Comparison of ENCODE assay signal across 9 cellular contexts in the genomic region with DNA sequence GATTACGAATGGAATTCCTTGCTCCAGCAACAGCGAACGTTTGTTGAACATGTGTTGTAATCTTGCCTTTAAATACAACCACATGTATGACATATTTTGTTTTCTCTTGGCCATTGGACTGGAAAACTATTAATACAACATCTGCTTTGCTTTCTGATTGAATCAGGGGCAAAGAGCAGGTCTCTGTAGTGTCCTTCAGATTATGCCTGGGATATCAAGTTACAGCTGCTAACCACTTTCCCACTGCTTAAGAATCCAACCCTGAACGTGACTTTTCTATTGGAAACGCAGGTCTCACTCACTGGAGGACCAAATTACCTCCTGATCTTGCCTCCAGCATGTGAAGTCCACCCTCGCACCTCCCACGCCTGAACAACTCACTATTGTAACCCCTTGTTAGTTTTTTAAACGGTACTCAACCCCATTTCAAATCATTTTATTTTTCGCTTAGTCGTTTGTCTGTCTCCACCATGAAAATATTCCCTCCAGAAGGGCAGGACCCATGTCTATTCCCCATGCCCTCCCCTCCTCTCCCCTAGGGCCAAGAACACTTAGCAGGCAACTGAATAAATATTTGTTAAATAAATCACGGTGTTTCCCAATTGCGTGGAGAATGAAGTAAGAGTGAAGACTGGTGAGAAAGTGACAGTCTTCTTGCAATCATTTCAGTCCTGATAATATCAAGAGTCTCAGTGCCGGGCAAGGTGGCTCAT. TPM values are rescaled to one million over a fixed set of nuclear protein-coding genes. Genes with fewer than 3 reads are reported as not detected.
A peak's percentile ranks its signal among the peaks of the same experiment; 100 is the strongest.
DNase-seq lines count a peak whose midpoint lies in the region; ATAC-seq, FAIRE-seq and TF ChIP-seq lines count a peak whose summit lies in the region.
"Had no signal": no experiment of that assay in that cellular context is flagged by ENCODE, and none has a peak within 500 bp of the region (broad histone marks: within the 10 kb centered on the region; RNA-seq: fewer than 3 reads in every experiment).

No MANE protein-coding gene starts in this region.

- no peaks in the 10 kb centered on the region for H3K36me3 Mint-ChIP-seq in activated T-cell treated with anti-CD3 and anti-CD28 coated beads, Interleukin-2, amount 50 U/mL, for 24 hours (ENCODE audit: low read depth)

- FAIRE-seq in pancreas (lab: Jason Lieb, UNC): no peak

- no peaks in the 10 kb centered on the region for H3K4me1 Mint-ChIP-seq in activated T-cell treated with anti-CD3 and anti-CD28 coated beads, Interleukin-2, amount 50 U/mL, for 24 hours (ENCODE audit: low read depth)

- H3K27ac ChIP-seq in pancreas: peak overlapping the region; percentile 53 to 75 (median 62)

- no peak overlapping the region for H3K4me3 Mint-ChIP-seq in activated T-cell treated with anti-CD3 and anti-CD28 coated beads, Interleukin-2, amount 50 U/mL, for 24 hours

- H3K27me3 ChIP-seq in pancreas: no peaks in the 10 kb centered on the region

- in situ Hi-C loops in G401 (cut with HindIII; ENCODE audit: low sequenced_read_pairs): no loop called here

- H3K4me3 ChIP-seq in pancreas: no peak overlapping the region

- TF ChIP-seq CTCF in pancreas (IDR thresholded peaks at IDR 0.05): no peak

- H3K9me3 Mint-ChIP-seq in activated T-cell treated with anti-CD3 and anti-CD28 coated beads, Interleukin-2, amount 50 U/mL, for 24 hours: no peaks in the 10 kb centered on the region

- H3K27ac Mint-ChIP-seq in activated T-cell treated with anti-CD3 and anti-CD28 coated beads, Interleukin-2, amount 50 U/mL, for 24 hours: no peak overlapping the region

- 15 to 18% methylated on average over 13 of the region's 13 CpGs for WGBS in pancreas, 2 donors

- no peaks in the 10 kb centered on the region for H3K36me3 ChIP-seq in pancreas

- DNase-seq in EL (peak; percentile 85), NCI-H748 (lab: John Stamatoyannopoulos, UW; ENCODE audit: unreplicated experiment) (peak; percentile 88), pancreas (peak in 3 of 6 donors; percentile 34 to 36 (median 34)), G401 (ENCODE audit: low spot score) (no peak)
- no peak for DNase-seq in activated T-cell treated with anti-CD3 and anti-CD28 coated beads, Interleukin-2, amount 50 U/mL, for 24 hours

- ATAC-seq in esophagus mucosa: peak; percentile 20
- ATAC-seq in pancreas: peak; percentile 60 to 77 (median 73)
- no peak for ATAC-seq in GM18870 (IDR thresholded peaks at IDR 0.05; ENCODE audit: unreplicated experiment)
- ATAC-seq in HG02571 (IDR thresholded peaks at IDR 0.05; ENCODE audit: unreplicated experiment): no peak
- ATAC-seq: activated CD4-positive, CD25-positive, alpha-beta regulatory T cell treated with anti-CD3 and anti-CD28 coated beads, Interleukin-2, amount 50 U/mL, for 24 hours had no signal

- H3K9me3 ChIP-seq in pancreas: no peaks in the 10 kb centered on the region

- peaks cover 13 to 29% (median 27%) of the 10 kb centered on the region in 3 donors for H3K4me1 ChIP-seq in pancreas

- intact Hi-C loops in pancreas (cut with DNase I): no loop called here

- H3K27me3 Mint-ChIP-seq in activated T-cell treated with anti-CD3 and anti-CD28 coated beads, Interleukin-2, amount 50 U/mL, for 24 hours: peaks cover 28% of the 10 kb centered on the region

RNA-seq across cellular contexts. Expression of a gene that starts 57.4 kb away (rescaled TPM):
- total RNA-seq in esophagus mucosa (34.6 TPM), pancreas (10 to 100 TPM; 20.6 to 36.6 (median 26.8) TPM)
- polyA plus RNA-seq in pancreas: 1 to 10 TPM; 8.7 to 9.7 TPM
- total RNA-seq in G401 (2014; rRNA removed; shearing (Covaris generic)): 3.1 and 6.4 TPM in 2 replicates

Comparison
In these comparisons a context has a peak if more than half of its experiments do, and no peak if none do; other contexts are left out.
1. DNase-seq: peak in EL (single experiment) and NCI-H748 (single experiment); none in G401 (single experiment) and activated T-cell treated with anti-CD3 and anti-CD28 coated beads, Interleukin-2, amount 50 U/mL, for 24 hours (single experiment).
2. ATAC-seq: peak in esophagus mucosa (single experiment) and pancreas (4 of 4); none in GM18870 (single experiment) and HG02571 (single experiment).